In the genomic region with DNA sequence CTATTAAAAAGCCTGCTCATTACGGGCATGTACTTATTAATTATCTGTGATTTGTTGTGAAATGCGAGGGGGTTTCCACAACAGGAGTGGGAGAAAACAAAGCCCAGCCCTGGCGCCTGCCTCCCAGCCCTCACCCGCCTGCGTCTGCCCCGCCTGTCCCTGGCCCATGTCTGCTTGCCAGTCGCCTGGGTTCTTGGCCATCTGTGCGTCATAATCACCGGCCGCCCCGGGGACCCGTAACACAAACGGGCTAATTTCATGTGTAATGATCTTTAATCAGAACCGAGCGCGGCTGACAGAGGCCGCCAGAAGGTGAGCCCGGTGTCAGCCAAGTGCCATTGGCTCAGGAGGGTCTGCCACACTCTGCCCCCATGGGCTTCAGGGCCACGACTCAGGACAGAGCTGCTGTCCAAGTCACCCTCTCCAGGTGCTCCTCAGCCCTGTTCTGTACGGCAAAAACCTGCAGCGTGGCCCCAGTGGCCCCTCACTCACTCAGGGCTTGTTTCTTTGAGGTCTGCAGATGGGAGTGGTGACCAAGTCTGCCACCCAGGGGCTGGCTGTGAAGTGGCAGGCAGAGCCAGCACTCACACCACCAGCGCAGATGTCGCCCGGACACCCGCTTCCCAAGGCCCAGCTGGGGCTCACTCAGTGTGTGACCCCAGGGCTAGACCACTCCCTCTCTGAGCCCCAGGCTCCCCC, we compare ENCODE assay signal across 9 cellular contexts. TPM values are rescaled to one million over a fixed set of nuclear protein-coding genes. Genes with fewer than 3 reads are reported as not detected.
DNase-seq lines count a peak whose midpoint lies in the region; ATAC-seq and TF ChIP-seq lines count a peak whose summit lies in the region.
"Had no signal": no experiment of that assay in that cellular context is flagged by ENCODE, and none has a peak within 500 bp of the region (broad histone marks: within the 10 kb centered on the region; RNA-seq: fewer than 3 reads in every experiment).

No MANE protein-coding gene starts in this region.

- no peak overlapping the region for H3K27ac ChIP-seq in brain microvascular endothelial cell
- no peak overlapping the region for H3K27ac ChIP-seq in neural cell (ENCODE audit: low read length)

- no peaks in the 10 kb centered on the region for H3K4me1 Mint-ChIP-seq in stimulated activated memory B cell treated with anti-CD40 and anti-IgM and Interleukin-4, amounts not matched to agents 10 μg/mL and 1 μg/mL and 100 μg/mL, for 72 hours
- H3K4me1 Mint-ChIP-seq: activated naive CD4-positive, alpha-beta T cell treated with anti-CD3 and anti-CD28 coated beads, Interleukin-2, amount 10 ng/mL, durations not matched to agents 7 days and 5 days had no signal

- peak; percentile 27; the same call in 1 of the 2 replicates for TF ChIP-seq RAD21 in Ishikawa (IDR thresholded peaks at IDR 0.05; ENCODE audit: low read depth)
- TF ChIP-seq RAD21 in neural cell (conservative IDR thresholded peaks at IDR 0.05) = no peak

- no peaks in the 10 kb centered on the region for H3K36me3 ChIP-seq in brain microvascular endothelial cell (replicated peaks)
- no peaks in the 10 kb centered on the region for H3K36me3 ChIP-seq in neural cell (ENCODE audit: insufficient read depth, low read length)

- DNase-seq in DMS 273 (lab: John Stamatoyannopoulos, UW; ENCODE audit: unreplicated experiment) (peak; percentile 71), DMS 273 treated with DMSO at 0.1 percent for 48 hours (lab: John Stamatoyannopoulos, UW) (no peak), brain microvascular endothelial cell (no peak), NCI-H1105 (lab: John Stamatoyannopoulos, UW) (no peak)
- no peak for DNase-seq in activated CD4-positive, CD25-positive, alpha-beta regulatory T cell treated with anti-CD3 and anti-CD28 coated beads, Interleukin-2, amount 50 U/mL, for 72 hours
- DNase-seq: activated naive CD4-positive, alpha-beta T cell treated with anti-CD3 and anti-CD28 coated beads, Interleukin-2, amount 10 ng/mL, durations not matched to agents 7 days and 5 days had no signal

- H2AFZ ChIP-seq in neural cell (ENCODE audit: low read depth, low read length) = no peak overlapping the region

- no peak overlapping the region for H3K4me3 Mint-ChIP-seq in stimulated activated memory B cell treated with anti-CD40 and anti-IgM and Interleukin-4, amounts not matched to agents 10 μg/mL and 1 μg/mL and 100 μg/mL, for 72 hours
- H3K4me3 Mint-ChIP-seq: activated naive CD4-positive, alpha-beta T cell treated with anti-CD3 and anti-CD28 coated beads, Interleukin-2, amount 10 ng/mL, durations not matched to agents 7 days and 5 days had no signal

- ATAC-seq in stimulated activated memory B cell treated with anti-CD40 and anti-IgM and Interleukin-4, amounts not matched to agents 10 μg/mL and 1 μg/mL and 100 μg/mL, for 72 hours = no peak

- peaks cover 17% of the 10 kb centered on the region for H3K27me3 Mint-ChIP-seq in stimulated activated memory B cell treated with anti-CD40 and anti-IgM and Interleukin-4, amounts not matched to agents 10 μg/mL and 1 μg/mL and 100 μg/mL, for 72 hours

- no peaks in the 10 kb centered on the region for H4K20me1 ChIP-seq in neural cell (ENCODE audit: insufficient read depth)

- H3K36me3 Mint-ChIP-seq in stimulated activated memory B cell treated with anti-CD40 and anti-IgM and Interleukin-4, amounts not matched to agents 10 μg/mL and 1 μg/mL and 100 μg/mL, for 72 hours = no peaks in the 10 kb centered on the region
- H3K36me3 Mint-ChIP-seq: activated naive CD4-positive, alpha-beta T cell treated with anti-CD3 and anti-CD28 coated beads, Interleukin-2, amount 10 ng/mL, durations not matched to agents 7 days and 5 days had no signal

- TF ChIP-seq EP300 in Ishikawa (IDR thresholded peaks at IDR 0.05; ENCODE audit: borderline replicate concordance) (no peak), neural cell (conservative IDR thresholded peaks at IDR 0.05; ENCODE audit: poor library complexity, severe bottlenecking) (no peak)

- no peaks in the 10 kb centered on the region for H3K9me2 ChIP-seq in neural cell (ENCODE audit: insufficient read depth, low read length)

- in situ Hi-C loops in brain microvascular endothelial cell (cut with HindIII; ENCODE audit: low pct_ligation_motif_present, low sequenced_read_pairs) = no loop called here

- no peak overlapping the region for H3K4me3 ChIP-seq in brain microvascular endothelial cell (ENCODE audit: low read depth, low read length)
- no peak overlapping the region for H3K4me3 ChIP-seq in neural cell (ENCODE audit: low read length)

- H3K9ac ChIP-seq in neural cell (ENCODE audit: low read length) = no peak overlapping the region

- no peaks in the 10 kb centered on the region for H3K27me3 ChIP-seq in brain microvascular endothelial cell (replicated peaks)
- H3K27me3 ChIP-seq in neural cell (ENCODE audit: insufficient read depth, low read depth, low read length) = no peaks in the 10 kb centered on the region

- no peaks in the 10 kb centered on the region for H3K9me3 Mint-ChIP-seq in stimulated activated memory B cell treated with anti-CD40 and anti-IgM and Interleukin-4, amounts not matched to agents 10 μg/mL and 1 μg/mL and 100 μg/mL, for 72 hours
- H3K9me3 Mint-ChIP-seq: activated naive CD4-positive, alpha-beta T cell treated with anti-CD3 and anti-CD28 coated beads, Interleukin-2, amount 10 ng/mL, durations not matched to agents 7 days and 5 days had no signal

- H3K79me2 ChIP-seq in neural cell (replicated peaks; ENCODE audit: insufficient read depth, low read length) = no peaks in the 10 kb centered on the region

- no peaks in the 10 kb centered on the region for H3K9me3 ChIP-seq in neural cell (ENCODE audit: low read length)

- H3F3A ChIP-seq in neural cell (ENCODE audit: insufficient read depth, low read length, poor library complexity, severe bottlenecking) = no peaks in the 10 kb centered on the region

- TF ChIP-seq CTCF in brain microvascular endothelial cell (IDR thresholded peaks at IDR 0.05; ENCODE audit: low read depth, low read length, missing control alignments) = peak; percentile 67
- TF ChIP-seq CTCF in neural cell (IDR thresholded peaks at IDR 0.05; ENCODE audit: poor library complexity, severe bottlenecking) = peak; percentile 34

- H3K4me2 ChIP-seq in neural cell (ENCODE audit: low read length) = no peak overlapping the region

- H3K27ac Mint-ChIP-seq in stimulated activated memory B cell treated with anti-CD40 and anti-IgM and Interleukin-4, amounts not matched to agents 10 μg/mL and 1 μg/mL and 100 μg/mL, for 72 hours = no peak overlapping the region
- H3K27ac Mint-ChIP-seq: activated naive CD4-positive, alpha-beta T cell treated with anti-CD3 and anti-CD28 coated beads, Interleukin-2, amount 10 ng/mL, durations not matched to agents 7 days and 5 days had no signal

TF ChIP-seq in Ishikawa, 13 proteins besides CTCF, POLR2A, EP300 and RAD21 (continues in another document):
- TF ChIP-seq NFIC (IDR thresholded peaks at IDR 0.05) = no peak
- no peak for TF ChIP-seq CEBPB (IDR thresholded peaks at IDR 0.05)
- no peak for TF ChIP-seq YY1 (IDR thresholded peaks at IDR 0.05; ENCODE audit: low read depth)
- no peak for TF ChIP-seq TAF1 (IDR thresholded peaks at IDR 0.05; ENCODE audit: low read depth)
- TF ChIP-seq, protein P1, sequence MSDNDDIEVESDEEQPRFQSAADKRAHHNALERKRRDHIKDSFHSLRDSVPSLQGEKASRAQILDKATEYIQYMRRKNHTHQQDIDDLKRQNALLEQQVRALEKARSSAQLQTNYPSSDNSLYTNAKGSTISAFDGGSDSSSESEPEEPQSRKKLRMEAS (IDR thresholded peaks at IDR 0.05) = no peak

TF ChIP-seq in neural cell, 6 proteins besides CTCF, POLR2A, EP300 and RAD21:
- TF ChIP-seq EZH2 (IDR thresholded peaks at IDR 0.05; ENCODE audit: borderline replicate concordance, insufficient read depth, low read length, poor library complexity, severe bottlenecking) (no peak), SMC3 (conservative IDR thresholded peaks at IDR 0.05; ENCODE audit: poor library complexity) (peak; percentile 25)

RNA-seq across cellular contexts. Expression of a gene that starts 28.8 kb away (rescaled TPM):
- polyA plus RNA-seq in neural cell = 17.8 and 24.7 TPM in 2 replicates
- 38.1 and 43.1 TPM in 2 replicates for polyA minus RNA-seq in neural cell

RNA-seq across cellular contexts. Expression of a gene that starts 37.5 kb away (rescaled TPM):
- 21.2 and 28.9 TPM in 2 replicates for polyA plus RNA-seq in neural cell
- 16.4 and 18.0 TPM in 2 replicates for polyA minus RNA-seq in neural cell

RNA-seq across cellular contexts. Expression of a gene that starts 37.6 kb away (rescaled TPM):
- 118 and 128 TPM in 2 replicates for polyA plus RNA-seq in neural cell
- 38.0 and 38.5 TPM in 2 replicates for polyA minus RNA-seq in neural cell

RNA-seq across cellular contexts. Expression of a gene that starts 42.6 kb away (rescaled TPM):
- 5.0 and 5.2 TPM in 2 replicates for polyA plus RNA-seq in neural cell
- 0.97 and 1.3 TPM in 2 replicates for polyA minus RNA-seq in neural cell

RNA-seq across cellular contexts. Expression of a gene that starts 47.5 kb away (rescaled TPM):
- 51.4 and 54.0 TPM in 2 replicates for polyA plus RNA-seq in neural cell
- 18.1 and 19.0 TPM in 2 replicates for polyA minus RNA-seq in neural cell
